ENCODE assay signal across 26 cellular contexts in the genomic region with DNA sequence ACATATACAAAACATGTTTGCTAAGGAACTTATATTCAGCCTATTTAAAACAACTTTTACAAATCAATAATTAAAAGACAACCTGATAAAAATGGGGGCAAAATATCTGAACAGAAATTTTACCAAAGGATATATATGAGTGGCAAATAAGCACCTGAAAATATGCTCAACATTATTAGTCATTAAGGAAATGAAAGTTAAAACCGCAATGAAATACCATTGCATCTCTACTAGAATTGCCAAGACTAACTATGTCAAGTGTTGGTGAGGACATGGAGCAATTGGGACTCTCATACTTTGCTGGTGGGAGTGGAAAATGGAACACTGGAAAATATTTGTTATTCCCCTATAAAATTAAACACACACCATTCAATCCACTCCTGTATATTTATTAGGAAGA.
"Had no signal": no experiment of that assay in that cellular context is flagged by ENCODE, and none has a peak within 500 bp of the region (broad histone marks: within the 10 kb centered on the region; RNA-seq: fewer than 3 reads in every experiment).

No MANE protein-coding gene starts in this region.

- H3K4me3 ChIP-seq: neural progenitor cell, ovary, psoas muscle, right lobe of liver, sigmoid colon, suprapubic skin, testis, tibial artery, transverse colon, upper lobe of right lung, uterus had no signal

- H3K4me1 ChIP-seq: psoas muscle, right lobe of liver, sigmoid colon, suprapubic skin, testis, tibial artery, transverse colon, upper lobe of right lung, uterus had no signal

- H3K36me3 ChIP-seq: neural progenitor cell, ovary, right lobe of liver, sigmoid colon, suprapubic skin, tibial artery, transverse colon, upper lobe of right lung, uterus had no signal

- ATAC-seq: natural killer cell; psoas muscle; right cardiac atrium; right lobe of liver; stimulated activated memory B cell treated with anti-CD40 and anti-IgM and Interleukin-4, amounts not matched to agents 10 μg/mL and 1 μg/mL and 100 μg/mL, for 72 hours; stimulated activated naive CD8-positive, alpha-beta T cell treated with anti-CD3 and anti-CD28 coated beads, Interleukin-15, amount 100 ng/mL, for 72 hours; stimulated activated naive CD8-positive, alpha-beta T cell treated with anti-CD3 and anti-CD28 coated beads, Interleukin-15, Interleukin-2, amounts not matched to agents 100 U/mL and 50 U/mL, for 24 hours; upper lobe of right lung had no signal

- H3K4me2 ChIP-seq: neural progenitor cell had no signal

- H3K9ac ChIP-seq: neural progenitor cell, parathyroid adenoma had no signal

- H3K9me3 ChIP-seq: ovary, psoas muscle, right lobe of liver, sigmoid colon, testis, tibial artery, transverse colon, upper lobe of right lung, uterus had no signal

- DNase-seq: natural killer cell; occipital lobe; ovary; posterior cingulate gyrus; psoas muscle; right cardiac atrium; right lobe of liver; sigmoid colon; small intestine; stimulated activated CD4-positive, alpha-beta T cell treated with anti-CD3 and anti-CD28 coated beads, Interleukin-15, amount 100 ng/mL, for 24 hours; stimulated activated CD4-positive, alpha-beta T cell treated with anti-CD3 and anti-CD28 coated beads, Interleukin-2, amount 100 ng/mL, for 24 hours; stimulated activated CD4-positive, alpha-beta T cell treated with anti-CD3 and anti-CD28 coated beads, Interleukin-2, amount 100 ng/mL, for 48 hours; stimulated activated CD4-positive, alpha-beta T cell treated with anti-CD3 and anti-CD28 coated beads, Interleukin-4, amount 100 ng/mL, for 24 hours; stimulated activated naive CD4-positive, alpha-beta T cell; stimulated activated naive CD8-positive, alpha-beta T cell treated with anti-CD3 and anti-CD28 coated beads, Interleukin-15, amount 100 ng/mL, for 72 hours; stimulated activated naive CD8-positive, alpha-beta T cell treated with anti-CD3 and anti-CD28 coated beads, Interleukin-15, Interleukin-2, amounts not matched to agents 100 U/mL and 50 U/mL, for 24 hours; substantia nigra; testis; tibial artery; transverse colon; upper lobe of right lung; uterus had no signal

- H3K27ac ChIP-seq: neural progenitor cell, ovary, parathyroid adenoma, psoas muscle, right lobe of liver, sigmoid colon, suprapubic skin, testis, tibial artery, transverse colon, upper lobe of right lung, uterus had no signal

- H2AFZ ChIP-seq: neural progenitor cell, parathyroid adenoma had no signal

- H3K79me2 ChIP-seq: parathyroid adenoma had no signal

- H3K27me3 ChIP-seq: neural progenitor cell, ovary, right lobe of liver, sigmoid colon, suprapubic skin, testis, tibial artery, transverse colon, upper lobe of right lung, uterus had no signal
